ENCODE assay signal across 16 cellular contexts in the genomic region with DNA sequence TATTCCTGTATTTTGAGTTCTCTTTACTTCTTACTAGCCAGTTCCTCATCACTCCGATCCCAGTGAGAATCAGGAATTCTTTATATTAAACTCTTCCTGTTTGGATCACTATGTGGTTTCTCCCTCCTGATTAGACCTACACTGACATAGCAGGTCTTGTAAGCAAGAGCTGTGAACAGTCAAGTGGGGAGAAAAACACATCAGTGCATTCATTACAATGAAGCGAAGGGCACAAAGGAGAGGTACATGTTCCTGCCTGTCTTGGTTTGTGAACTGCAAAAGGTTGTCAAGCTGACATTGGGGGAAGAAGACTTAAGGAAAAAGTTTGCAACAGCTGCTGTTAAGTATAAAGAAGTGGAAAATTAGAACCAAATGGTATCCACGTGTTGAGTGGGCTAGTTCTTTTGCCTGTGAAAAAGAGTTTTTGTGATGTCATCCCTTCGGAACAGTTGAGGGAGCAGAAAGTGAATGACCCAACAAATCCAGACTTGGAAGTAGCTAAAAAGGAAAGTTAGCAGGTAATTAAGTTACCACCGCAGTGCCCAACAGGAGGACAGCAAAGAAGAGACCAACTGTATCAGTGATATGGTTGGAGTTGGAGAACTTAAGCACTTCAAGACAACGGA.
"Had no signal": no experiment of that assay in that cellular context is flagged by ENCODE, and none has a peak within 500 bp of the region (broad histone marks: within the 10 kb centered on the region; RNA-seq: fewer than 3 reads in every experiment).

No MANE protein-coding gene starts in this region.

- H3K9me3 ChIP-seq: body of pancreas, ovary, tibial artery had no signal

- H3K4me1 ChIP-seq: body of pancreas, tibial artery had no signal

- H3K36me3 ChIP-seq: ovary had no signal

- H3K9me3 Mint-ChIP-seq: activated CD8-positive, alpha-beta T cell treated with anti-CD3 and anti-CD28 coated beads for 36 hours; activated naive CD4-positive, alpha-beta T cell treated with anti-CD3 and anti-CD28 coated beads, Interleukin-2, amount 10 ng/mL, durations not matched to agents 7 days and 5 days; dendritic cell treated with granulocyte-macrophage colony-stimulating factor and Interleukin-4, amounts not matched to agents 40 ng/mL and 50 ng/mL, for 4 days; neural crest cell; stimulated activated naive CD8-positive, alpha-beta T cell treated with anti-CD3 and anti-CD28 coated beads, Interleukin-15, amount 100 ng/mL, for 72 hours had no signal

- H3K4me3 Mint-ChIP-seq: activated CD8-positive, alpha-beta T cell treated with anti-CD3 and anti-CD28 coated beads for 36 hours; activated naive CD4-positive, alpha-beta T cell treated with anti-CD3 and anti-CD28 coated beads, Interleukin-2, amount 10 ng/mL, durations not matched to agents 7 days and 5 days; dendritic cell treated with granulocyte-macrophage colony-stimulating factor and Interleukin-4, amounts not matched to agents 40 ng/mL and 50 ng/mL, for 4 days; endodermal cell; neural crest cell; stimulated activated naive CD8-positive, alpha-beta T cell treated with anti-CD3 and anti-CD28 coated beads, Interleukin-15, amount 100 ng/mL, for 72 hours had no signal

- H3K4me3 ChIP-seq: body of pancreas, ovary, tibial artery had no signal

- H3K27ac Mint-ChIP-seq: activated naive CD4-positive, alpha-beta T cell treated with anti-CD3 and anti-CD28 coated beads, Interleukin-2, amount 10 ng/mL, durations not matched to agents 7 days and 5 days; dendritic cell treated with granulocyte-macrophage colony-stimulating factor and Interleukin-4, amounts not matched to agents 40 ng/mL and 50 ng/mL, for 4 days; endodermal cell had no signal

- H3K4me1 Mint-ChIP-seq: endodermal cell had no signal

- H3K27ac ChIP-seq: body of pancreas, ovary, tibial artery had no signal

- DNase-seq: activated CD8-positive, alpha-beta memory T cell treated with anti-CD3 and anti-CD28 coated beads, Interleukin-2, amount 50 U/mL, for 4 hours; activated CD8-positive, alpha-beta T cell treated with anti-CD3 and anti-CD28 coated beads for 36 hours; activated naive CD4-positive, alpha-beta T cell treated with anti-CD3 and anti-CD28 coated beads, Interleukin-2, amount 10 ng/mL, durations not matched to agents 7 days and 5 days; amniotic stem cell; body of pancreas; endodermal cell; hypothalamus; mesendoderm; ovary; stimulated activated CD4-positive, alpha-beta T cell treated with anti-CD3 and anti-CD28 coated beads, Interleukin-4, amount 100 ng/mL, for 1 hour; stimulated activated CD8-positive, alpha-beta memory T cell treated with anti-CD3 and anti-CD28 coated beads, Interleukin-4, amount 100 ng/mL, for 48 hours; stimulated activated naive CD8-positive, alpha-beta T cell treated with anti-CD3 and anti-CD28 coated beads, Interleukin-15, amount 100 ng/mL, for 72 hours; T1000; tibial artery had no signal

- ATAC-seq: activated CD8-positive, alpha-beta T cell treated with anti-CD3 and anti-CD28 coated beads for 36 hours; body of pancreas; stimulated activated naive CD8-positive, alpha-beta T cell treated with anti-CD3 and anti-CD28 coated beads, Interleukin-15, amount 100 ng/mL, for 72 hours had no signal

- H3K27me3 Mint-ChIP-seq: activated CD8-positive, alpha-beta T cell treated with anti-CD3 and anti-CD28 coated beads for 36 hours; activated naive CD4-positive, alpha-beta T cell treated with anti-CD3 and anti-CD28 coated beads, Interleukin-2, amount 10 ng/mL, durations not matched to agents 7 days and 5 days; dendritic cell treated with granulocyte-macrophage colony-stimulating factor and Interleukin-4, amounts not matched to agents 40 ng/mL and 50 ng/mL, for 4 days; stimulated activated naive CD8-positive, alpha-beta T cell treated with anti-CD3 and anti-CD28 coated beads, Interleukin-15, amount 100 ng/mL, for 72 hours had no signal

- H3K27me3 ChIP-seq: body of pancreas, ovary, tibial artery had no signal
